1 cellular context compared by ENCODE assay signal in genomic region chr7:90387470-90388240, GRCh38.
A peak's percentile ranks its signal among the peaks of the same experiment; 100 is the strongest.
TF ChIP-seq lines count a peak whose summit lies in the region.

No MANE protein-coding gene starts in this region.

TF ChIP-seq in HCT116, 20 proteins besides CTCF, POLR2A, EP300 and RAD21 (continued from another document):
- TF ChIP-seq REST (IDR thresholded peaks at IDR 0.05; ENCODE audit: low read depth) (peak; percentile 45), ZBTB33 (IDR thresholded peaks at IDR 0.05; ENCODE audit: extremely low read depth, insufficient replicate concordance, low read length) (no peak), EGR1 (IDR thresholded peaks at IDR 0.05; ENCODE audit: low read depth) (no peak), ZFX (IDR thresholded peaks at IDR 0.05) (no peak), CBX3 (IDR thresholded peaks at IDR 0.05; ENCODE audit: low read depth) (no peak)
